1 cellular context compared by ENCODE assay signal in genomic region chr7:95264225-95264927, GRCh38.
TF ChIP-seq lines count a peak whose summit lies in the region.

No MANE protein-coding gene starts in this region.

TF ChIP-seq in K562, 482 proteins besides CTCF, POLR2A, EP300 and RAD21 (continued from another document):
- TF ChIP-seq NR3C1 (CRISPR knock-in tag; IDR thresholded peaks at IDR 0.05) (no peak), ZNF586 (CRISPR knock-in tag; conservative IDR thresholded peaks at IDR 0.05) (no peak), HBP1 (CRISPR knock-in tag; IDR thresholded peaks at IDR 0.05) (no peak), BACH1 (tag; IDR thresholded peaks at IDR 0.05) (no peak), TCFL5 (CRISPR knock-in tag; conservative IDR thresholded peaks at IDR 0.05) (no peak), CREM (IDR thresholded peaks at IDR 0.05; ENCODE audit: low read depth) (0 out of 2 replicates have a peak, but pooled peaks have one; percentile 11), ARNT (IDR thresholded peaks at IDR 0.05) (no peak), ZNF77 (CRISPR knock-in tag; IDR thresholded peaks at IDR 0.05) (no peak), ARID2 (IDR thresholded peaks at IDR 0.05) (no peak), LCOR (CRISPR knock-in tag; IDR thresholded peaks at IDR 0.05) (no peak), ATF1 (CRISPR knock-in tag; IDR thresholded peaks at IDR 0.05) (no peak), ATF1 (tag; IDR thresholded peaks at IDR 0.05) (0 out of 2 replicates have a peak, but pooled peaks have one; percentile 35), JUND (IDR thresholded peaks at IDR 0.05; ENCODE audit: borderline replicate concordance, low read depth, low read length) (no peak), JUND (tag; IDR thresholded peaks at IDR 0.05; ENCODE audit: borderline replicate concordance, low read depth, low read length) (0 out of 3 replicates have a peak, but pooled peaks have one; percentile 14), ZNF263 (CRISPR knock-in tag; IDR thresholded peaks at IDR 0.05; ENCODE audit: borderline replicate concordance) (no peak), BRF1 (IDR thresholded peaks at IDR 0.05; ENCODE audit: borderline replicate concordance, extremely low read depth, insufficient read length) (no peak), ZNF444 (CRISPR knock-in tag; IDR thresholded peaks at IDR 0.05) (no peak), ZNF830 (CRISPR knock-in tag; IDR thresholded peaks at IDR 0.05) (no peak), TAF7 (tag; IDR thresholded peaks at IDR 0.05) (no peak), RREB1 (CRISPR knock-in tag; IDR thresholded peaks at IDR 0.05) (no peak)
- TF ChIP-seq, protein P1, sequence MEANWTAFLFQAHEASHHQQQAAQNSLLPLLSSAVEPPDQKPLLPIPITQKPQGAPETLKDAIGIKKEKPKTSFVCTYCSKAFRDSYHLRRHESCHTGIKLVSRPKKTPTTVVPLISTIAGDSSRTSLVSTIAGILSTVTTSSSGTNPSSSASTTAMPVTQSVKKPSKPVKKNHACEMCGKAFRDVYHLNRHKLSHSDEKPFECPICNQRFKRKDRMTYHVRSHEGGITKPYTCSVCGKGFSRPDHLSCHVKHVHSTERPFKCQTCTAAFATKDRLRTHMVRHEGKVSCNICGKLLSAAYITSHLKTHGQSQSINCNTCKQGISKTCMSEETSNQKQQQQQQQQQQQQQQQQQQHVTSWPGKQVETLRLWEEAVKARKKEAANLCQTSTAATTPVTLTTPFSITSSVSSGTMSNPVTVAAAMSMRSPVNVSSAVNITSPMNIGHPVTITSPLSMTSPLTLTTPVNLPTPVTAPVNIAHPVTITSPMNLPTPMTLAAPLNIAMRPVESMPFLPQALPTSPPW (CRISPR knock-in tag; IDR thresholded peaks at IDR 0.05), result no peak
- TF ChIP-seq, protein P2, sequence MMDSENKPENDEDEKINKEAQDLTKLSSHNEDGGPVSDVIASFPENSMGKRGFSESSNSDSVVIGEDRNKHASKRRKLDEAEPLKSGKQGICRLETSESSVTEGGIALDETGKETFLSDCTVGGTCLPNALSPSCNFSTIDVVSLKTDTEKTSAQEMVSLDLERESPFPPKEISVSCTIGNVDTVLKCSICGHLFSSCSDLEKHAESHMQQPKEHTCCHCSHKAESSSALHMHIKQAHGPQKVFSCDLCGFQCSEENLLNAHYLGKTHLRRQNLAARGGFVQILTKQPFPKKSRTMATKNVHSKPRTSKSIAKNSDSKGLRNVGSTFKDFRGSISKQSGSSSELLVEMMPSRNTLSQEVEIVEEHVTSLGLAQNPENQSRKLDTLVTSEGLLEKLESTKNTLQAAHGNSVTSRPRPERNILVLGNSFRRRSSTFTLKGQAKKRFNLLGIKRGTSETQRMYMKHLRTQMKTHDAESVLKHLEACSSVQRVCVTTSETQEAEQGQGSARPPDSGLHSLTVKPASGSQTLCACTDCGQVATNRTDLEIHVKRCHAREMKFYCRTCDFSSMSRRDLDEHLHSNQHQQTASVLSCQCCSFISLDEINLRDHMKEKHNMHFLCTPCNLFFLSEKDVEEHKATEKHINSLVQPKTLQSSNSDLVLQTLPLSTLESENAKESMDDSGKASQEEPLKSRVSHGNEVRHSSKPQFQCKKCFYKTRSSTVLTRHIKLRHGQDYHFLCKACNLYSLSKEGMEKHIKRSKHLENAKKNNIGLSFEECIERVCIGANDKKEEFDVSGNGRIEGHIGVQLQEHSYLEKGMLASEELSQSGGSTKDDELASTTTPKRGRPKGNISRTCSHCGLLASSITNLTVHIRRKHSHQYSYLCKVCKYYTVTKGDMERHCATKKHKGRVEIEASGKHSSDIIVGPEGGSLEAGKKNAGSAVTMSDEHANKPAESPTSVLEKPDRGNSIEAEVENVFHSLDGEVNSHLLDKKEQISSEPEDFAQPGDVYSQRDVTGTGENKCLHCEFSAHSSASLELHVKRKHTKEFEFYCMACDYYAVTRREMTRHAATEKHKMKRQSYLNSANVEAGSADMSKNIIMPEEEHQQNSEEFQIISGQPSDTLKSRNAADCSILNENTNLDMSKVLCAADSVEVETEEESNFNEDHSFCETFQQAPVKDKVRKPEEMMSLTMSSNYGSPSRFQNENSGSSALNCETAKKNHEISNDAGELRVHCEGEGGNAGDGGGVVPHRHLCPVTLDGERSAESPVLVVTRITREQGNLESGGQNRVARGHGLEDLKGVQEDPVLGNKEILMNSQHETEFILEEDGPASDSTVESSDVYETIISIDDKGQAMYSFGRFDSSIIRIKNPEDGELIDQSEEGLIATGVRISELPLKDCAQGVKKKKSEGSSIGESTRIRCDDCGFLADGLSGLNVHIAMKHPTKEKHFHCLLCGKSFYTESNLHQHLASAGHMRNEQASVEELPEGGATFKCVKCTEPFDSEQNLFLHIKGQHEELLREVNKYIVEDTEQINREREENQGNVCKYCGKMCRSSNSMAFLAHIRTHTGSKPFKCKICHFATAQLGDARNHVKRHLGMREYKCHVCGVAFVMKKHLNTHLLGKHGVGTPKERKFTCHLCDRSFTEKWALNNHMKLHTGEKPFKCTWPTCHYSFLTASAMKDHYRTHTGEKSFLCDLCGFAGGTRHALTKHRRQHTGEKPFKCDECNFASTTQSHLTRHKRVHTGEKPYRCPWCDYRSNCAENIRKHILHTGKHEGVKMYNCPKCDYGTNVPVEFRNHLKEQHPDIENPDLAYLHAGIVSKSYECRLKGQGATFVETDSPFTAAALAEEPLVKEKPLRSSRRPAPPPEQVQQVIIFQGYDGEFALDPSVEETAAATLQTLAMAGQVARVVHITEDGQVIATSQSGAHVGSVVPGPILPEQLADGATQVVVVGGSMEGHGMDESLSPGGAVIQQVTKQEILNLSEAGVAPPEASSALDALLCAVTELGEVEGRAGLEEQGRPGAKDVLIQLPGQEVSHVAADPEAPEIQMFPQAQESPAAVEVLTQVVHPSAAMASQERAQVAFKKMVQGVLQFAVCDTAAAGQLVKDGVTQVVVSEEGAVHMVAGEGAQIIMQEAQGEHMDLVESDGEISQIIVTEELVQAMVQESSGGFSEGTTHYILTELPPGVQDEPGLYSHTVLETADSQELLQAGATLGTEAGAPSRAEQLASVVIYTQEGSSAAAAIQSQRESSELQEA (IDR thresholded peaks at IDR 0.05; ENCODE audit: low read depth), result no peak
